26 cellular contexts compared by ENCODE assay signal in the genomic region with DNA sequence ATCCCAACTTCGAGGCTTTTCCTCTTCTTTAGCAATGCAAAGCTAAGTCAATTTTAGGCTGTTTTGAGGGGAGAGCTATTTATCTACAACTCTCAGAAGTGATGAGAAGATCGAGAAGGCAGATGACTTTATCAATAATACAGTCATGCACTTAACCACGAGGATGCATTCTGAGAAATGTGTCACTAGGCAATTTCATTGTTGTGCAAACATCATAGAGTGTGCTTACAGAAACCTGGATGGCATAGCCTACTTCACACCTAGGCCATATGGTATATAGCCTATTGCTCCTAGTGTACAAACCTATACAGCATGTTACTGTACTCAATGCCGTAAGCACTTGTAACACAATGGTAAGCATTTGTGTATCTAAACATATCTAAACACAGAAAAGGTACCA. TPM values are rescaled to one million over a fixed set of nuclear protein-coding genes. Genes with fewer than 3 reads are reported as not detected.
DNase-seq lines count a peak whose midpoint lies in the region; ATAC-seq, FAIRE-seq and TF ChIP-seq lines count a peak whose summit lies in the region.
"Had no signal": no experiment of that assay in that cellular context is flagged by ENCODE, and none has a peak within 500 bp of the region (broad histone marks: within the 10 kb centered on the region; RNA-seq: fewer than 3 reads in every experiment).

No MANE protein-coding gene starts in this region.

- H4K20me1 ChIP-seq in BLaER1 treated with 17β-estradiol and CSF1 and Interleukin-3, amounts not matched to agents 10 nM and 100 nM, result peaks cover 0 to 17% (median 0%) of the 10 kb centered on the region in 11 experiments; a peak in 2 of 22 replicates
- H4K20me1 ChIP-seq in OCI-LY3 (ENCODE audit: insufficient read depth, low read length), result peaks cover 80% of the 10 kb centered on the region

- no peak for TF ChIP-seq POLR2A in A549 (IDR thresholded peaks at IDR 0.05; ENCODE audit: low read length)

- H3K4me2 ChIP-seq in A549 (no peak overlapping the region), OCI-LY3 (ENCODE audit: low read length) (no peak overlapping the region)
- H3K4me2 ChIP-seq in BLaER1 treated with 17β-estradiol and CSF1 and Interleukin-3, amounts not matched to agents 10 nM and 100 nM, result peak overlapping the region in 7 of 11 experiments; percentile 1 to 72 (median 47); a peak in 11 of 22 replicates

- H3K4me3 ChIP-seq in A549 (no peak overlapping the region), OCI-LY3 (ENCODE audit: low read length) (no peak overlapping the region)
- no peak overlapping the region for H3K4me3 ChIP-seq in BLaER1 treated with 17β-estradiol and CSF1 and Interleukin-3, amounts not matched to agents 10 nM and 100 nM
- H3K4me3 ChIP-seq: lower lobe of right lung, spleen had no signal

- H3K79me2 ChIP-seq in OCI-LY3 (ENCODE audit: low read length), result peaks cover 33% of the 10 kb centered on the region; the same call in 1 of the 2 replicates

- no peak overlapping the region for H3K9ac ChIP-seq in BLaER1 treated with 17β-estradiol and CSF1 and Interleukin-3, amounts not matched to agents 10 nM and 100 nM
- H3K9ac ChIP-seq in OCI-LY3 (ENCODE audit: low read length), result no peak overlapping the region

- peak; percentile 36 for FAIRE-seq in A549 (lab: Jason Lieb, UNC)
- FAIRE-seq: astrocyte, keratinocyte had no signal

- H3K9me3 ChIP-seq in A549 (no peaks in the 10 kb centered on the region), OCI-LY3 (ENCODE audit: insufficient read depth, low read length) (no peaks in the 10 kb centered on the region)
- H3K9me3 ChIP-seq in BLaER1 treated with 17β-estradiol and CSF1 and Interleukin-3, amounts not matched to agents 10 nM and 100 nM (replicated peaks in 1 of 11), result 0 out of 22 replicates have a peak, but pooled peaks cover 0 to 3% (median 0%) of the 10 kb centered on the region in 11 experiments
- H3K9me3 ChIP-seq: lower lobe of right lung, spleen had no signal

- WGBS in A549 (ENCODE audit: missing lambda C conversion rate), result 58% methylated on average over 4 of the region's 4 CpGs

- no peaks in the 10 kb centered on the region for H3K9me3 Mint-ChIP-seq in activated T-helper 2 cell treated with anti-CD3 and anti-CD28 coated beads, Interferon-gamma antibody, Interleukin-2, Interleukin-4, amounts not matched to agents 10 μg/mL and 5 μg/mL and 100 μg/mL, durations not matched to agents 14 hours and 24 hours and 36 hours
- H3K9me3 Mint-ChIP-seq: activated naive CD4-positive, alpha-beta T cell treated with anti-CD3 and anti-CD28 coated beads, Interleukin-2, amount 10 ng/mL, durations not matched to agents 7 days and 5 days; WTC11 had no signal

- no peak for TF ChIP-seq EP300 in A549 (IDR thresholded peaks at IDR 0.05)

- peaks cover 22% of the 10 kb centered on the region for H3K4me1 Mint-ChIP-seq in activated T-helper 2 cell treated with anti-CD3 and anti-CD28 coated beads, Interferon-gamma antibody, Interleukin-2, Interleukin-4, amounts not matched to agents 10 μg/mL and 5 μg/mL and 100 μg/mL, durations not matched to agents 14 hours and 24 hours and 36 hours (ENCODE audit: low read depth)
- H3K4me1 Mint-ChIP-seq: WTC11 had no signal

- POLR2A ChIA-PET in A549 (lab: Yijun Ruan, JAX), result no interaction called here

- H3K27me3 ChIP-seq in BLaER1 treated with 17β-estradiol and CSF1 and Interleukin-3, amounts not matched to agents 10 nM and 100 nM, result no peaks in the 10 kb centered on the region
- H3K27me3 ChIP-seq in OCI-LY3 (ENCODE audit: low read depth, low read length), result no peaks in the 10 kb centered on the region
- H3K27me3 ChIP-seq: spleen had no signal

- peak overlapping the region; percentile 71 for H3K27ac Mint-ChIP-seq in activated T-helper 2 cell treated with anti-CD3 and anti-CD28 coated beads, Interferon-gamma antibody, Interleukin-2, Interleukin-4, amounts not matched to agents 10 μg/mL and 5 μg/mL and 100 μg/mL, durations not matched to agents 14 hours and 24 hours and 36 hours
- H3K27ac Mint-ChIP-seq: WTC11 had no signal

- no peak for TF ChIP-seq CTCF in A549 (IDR thresholded peaks at IDR 0.05)
- TF ChIP-seq CTCF in OCI-LY3 (IDR thresholded peaks at IDR 0.05; ENCODE audit: low read depth, low read length), result no peak

- no peak for ATAC-seq in A549
- no peak for ATAC-seq in HG03095 (IDR thresholded peaks at IDR 0.05; ENCODE audit: unreplicated experiment)
- no peak for ATAC-seq in HG03039 (IDR thresholded peaks at IDR 0.05; ENCODE audit: unreplicated experiment)
- ATAC-seq in GM21390 (IDR thresholded peaks at IDR 0.05; ENCODE audit: unreplicated experiment), result no peak
- ATAC-seq: lower lobe of right lung, T-helper 17 cell, WTC11 had no signal

- no peak for DNase-seq in A549 (ENCODE audit: low read depth in 1 of 2, low spot score in 1 of 2)
- DNase-seq in activated T-helper 2 cell treated with anti-CD3 and anti-CD28 coated beads, Interferon-gamma antibody, Interleukin-2, Interleukin-4, amounts not matched to agents 10 μg/mL and 5 μg/mL and 100 μg/mL, durations not matched to agents 14 hours and 24 hours and 36 hours (ENCODE audit: low spot score), result no peak
- DNase-seq in central memory CD4-positive, alpha-beta T cell, result no peak
- DNase-seq: activated CD8-positive, alpha-beta memory T cell treated with anti-CD3 and anti-CD28 coated beads, Interleukin-2, amount 50 U/mL, for 48 hours; activated naive CD4-positive, alpha-beta T cell treated with anti-CD3 and anti-CD28 coated beads, Interleukin-2, amount 10 ng/mL, durations not matched to agents 7 days and 5 days; DND-41; foreskin fibroblast; H7; lower lobe of right lung; NCI-H1436; NCI-H2171 treated with DMSO at 0.1 percent for 48 hours; NCI-H748 treated with DMSO at 0.1 percent for 48 hours; occipital lobe; retina; SIG-M5; spleen; stimulated activated CD4-positive, alpha-beta T cell treated with anti-CD3 and anti-CD28 coated beads, Interleukin-4, amount 100 ng/mL, for 24 hours; T-helper 17 cell had no signal

- H3K36me3 Mint-ChIP-seq in activated T-helper 2 cell treated with anti-CD3 and anti-CD28 coated beads, Interferon-gamma antibody, Interleukin-2, Interleukin-4, amounts not matched to agents 10 μg/mL and 5 μg/mL and 100 μg/mL, durations not matched to agents 14 hours and 24 hours and 36 hours (ENCODE audit: low read depth), result peaks cover 83% of the 10 kb centered on the region

- no peak overlapping the region for H3K4me3 Mint-ChIP-seq in activated T-helper 2 cell treated with anti-CD3 and anti-CD28 coated beads, Interferon-gamma antibody, Interleukin-2, Interleukin-4, amounts not matched to agents 10 μg/mL and 5 μg/mL and 100 μg/mL, durations not matched to agents 14 hours and 24 hours and 36 hours (ENCODE audit: low read depth)
- H3K4me3 Mint-ChIP-seq: activated naive CD4-positive, alpha-beta T cell treated with anti-CD3 and anti-CD28 coated beads, Interleukin-2, amount 10 ng/mL, durations not matched to agents 7 days and 5 days; T-helper 17 cell; WTC11 had no signal

- intact Hi-C loops in activated T-helper 2 cell treated with anti-CD3 and anti-CD28 coated beads, Interferon-gamma antibody, Interleukin-2, Interleukin-4, amounts not matched to agents 10 μg/mL and 5 μg/mL and 100 μg/mL, durations not matched to agents 14 hours and 24 hours and 36 hours (cut with micrococcal nuclease), result no loop called here

- H2AFZ ChIP-seq in OCI-LY3 (ENCODE audit: low read depth, low read length), result no peak overlapping the region

- peaks cover 95 to 100% (median 98%) of the 10 kb centered on the region in 11 experiments for H3K36me3 ChIP-seq in BLaER1 treated with 17β-estradiol and CSF1 and Interleukin-3, amounts not matched to agents 10 nM and 100 nM
- H3K36me3 ChIP-seq in OCI-LY3 (replicated peaks; ENCODE audit: low read depth, low read length), result peaks cover 93% of the 10 kb centered on the region

- H3K27me3 Mint-ChIP-seq in activated T-helper 2 cell treated with anti-CD3 and anti-CD28 coated beads, Interferon-gamma antibody, Interleukin-2, Interleukin-4, amounts not matched to agents 10 μg/mL and 5 μg/mL and 100 μg/mL, durations not matched to agents 14 hours and 24 hours and 36 hours (ENCODE audit: low read depth), result no peaks in the 10 kb centered on the region
- H3K27me3 Mint-ChIP-seq: activated naive CD4-positive, alpha-beta T cell treated with anti-CD3 and anti-CD28 coated beads, Interleukin-2, amount 10 ng/mL, durations not matched to agents 7 days and 5 days; T-helper 17 cell had no signal

- no peak overlapping the region for H3K27ac ChIP-seq in A549
- H3K27ac ChIP-seq in BLaER1 treated with 17β-estradiol and CSF1 and Interleukin-3, amounts not matched to agents 10 nM and 100 nM, result peak overlapping the region in 6 of 11 experiments; percentile 12 to 62 (median 47); a peak in 9 of 22 replicates
- peak overlapping the region; percentile 50 for H3K27ac ChIP-seq in OCI-LY3 (ENCODE audit: low read length)
- H3K27ac ChIP-seq: lower lobe of right lung had no signal

- TF ChIP-seq RAD21 in A549 (conservative IDR thresholded peaks at IDR 0.05 in 1 of 2, IDR thresholded peaks at IDR 0.05 in 1 of 2), result no peak

- no peaks in the 10 kb centered on the region for H3K4me1 ChIP-seq in A549
- peaks cover 0 to 63% (median 34%) of the 10 kb centered on the region in 10 experiments; a peak in 15 of 20 replicates for H3K4me1 ChIP-seq in BLaER1 treated with 17β-estradiol and CSF1 and Interleukin-3, amounts not matched to agents 10 nM and 100 nM
- H3K4me1 ChIP-seq in OCI-LY3 (ENCODE audit: low read length), result peaks cover 23% of the 10 kb centered on the region
- H3K4me1 ChIP-seq: lower lobe of right lung had no signal

- CTCF ChIA-PET in A549 (lab: Yijun Ruan, JAX), result interaction anchor here (1.4 kb wide), 1 partner anchor 404 kb away, joined by 3 read pairs; no protein-coding TSS in a partner anchor

TF ChIP-seq in A549, 52 proteins besides CTCF, POLR2A, EP300 and RAD21 (continues in another document):
- TF ChIP-seq HDAC2 (IDR thresholded peaks at IDR 0.05) (no peak), ZFP36 (IDR thresholded peaks at IDR 0.05; ENCODE audit: borderline replicate concordance, partially characterized antibody) (no peak), RCOR1 (IDR thresholded peaks at IDR 0.05; ENCODE audit: low read depth, low read length) (no peak), HOXB13 (CRISPR knock-in tag; IDR thresholded peaks at IDR 0.05; ENCODE audit: low read depth) (no peak), GATA3 (IDR thresholded peaks at IDR 0.05; ENCODE audit: borderline replicate concordance) (no peak)

RNA-seq across cellular contexts. Expression of gene RASSF2, which starts 35.1 kb away (rescaled TPM):
- polyA plus RNA-seq in A549 (2011; rRNA removed) (18.8 and 21.4 TPM in 2 replicates), A549 (2017; fragmentation: RNase III; extraction: RNeasy Plus Mini Kit Qiagen cat#74134 plus additional on column Dnase treatment) (12.2 to 12.9 TPM (median 12.5 TPM) in 3 replicates)
- polyA plus RNA-seq in A549 (2012; cell fraction: cytosol; rRNA removed), result 8.0 and 10.2 TPM in 2 replicates
- polyA plus RNA-seq in A549 (2012; cell fraction: nucleus; rRNA removed), result 5.4 and 7.4 TPM in 2 replicates
- polyA minus RNA-seq in A549 (2011; rRNA and poly(A)+ RNA removed), result 15.9 and 17.4 TPM in 2 replicates
- 40.1 and 40.4 TPM in 2 replicates for total RNA-seq in activated T-helper 2 cell treated with anti-CD3 and anti-CD28 coated beads, Interferon-gamma antibody, Interleukin-2, Interleukin-4, amounts not matched to agents 10 μg/mL and 5 μg/mL and 100 μg/mL, durations not matched to agents 14 hours and 24 hours and 36 hours

Comparison
In these comparisons a context has a peak if more than half of its experiments do, and no peak if none do; other contexts are left out.
1. H3K27ac ChIP-seq: peak in BLaER1 treated with 17β-estradiol and CSF1 and Interleukin-3, amounts not matched to agents 10 nM and 100 nM (6 of 11) and OCI-LY3 (single experiment); none in A549 (0 of 2).
2. H3K4me2 ChIP-seq: peak in BLaER1 treated with 17β-estradiol and CSF1 and Interleukin-3, amounts not matched to agents 10 nM and 100 nM (7 of 11); none in A549 (single experiment) and OCI-LY3 (single experiment).